ENCODE assay signal across 1 cellular context in genomic region chr1:86992790-86993189, GRCh38.
TF ChIP-seq lines count a peak whose summit lies in the region.

No MANE protein-coding gene starts in this region.

TF ChIP-seq in HCT116, 20 proteins besides CTCF, POLR2A, EP300 and RAD21 (continued from another document):
- TF ChIP-seq ZBTB33 (IDR thresholded peaks at IDR 0.05; ENCODE audit: extremely low read depth, insufficient replicate concordance, low read length) (no peak), FOSL1 (IDR thresholded peaks at IDR 0.05; ENCODE audit: low read depth) (no peak), SIN3A (IDR thresholded peaks at IDR 0.05; ENCODE audit: low read depth) (no peak)
